10 cellular contexts compared by ENCODE assay signal in the genomic region with DNA sequence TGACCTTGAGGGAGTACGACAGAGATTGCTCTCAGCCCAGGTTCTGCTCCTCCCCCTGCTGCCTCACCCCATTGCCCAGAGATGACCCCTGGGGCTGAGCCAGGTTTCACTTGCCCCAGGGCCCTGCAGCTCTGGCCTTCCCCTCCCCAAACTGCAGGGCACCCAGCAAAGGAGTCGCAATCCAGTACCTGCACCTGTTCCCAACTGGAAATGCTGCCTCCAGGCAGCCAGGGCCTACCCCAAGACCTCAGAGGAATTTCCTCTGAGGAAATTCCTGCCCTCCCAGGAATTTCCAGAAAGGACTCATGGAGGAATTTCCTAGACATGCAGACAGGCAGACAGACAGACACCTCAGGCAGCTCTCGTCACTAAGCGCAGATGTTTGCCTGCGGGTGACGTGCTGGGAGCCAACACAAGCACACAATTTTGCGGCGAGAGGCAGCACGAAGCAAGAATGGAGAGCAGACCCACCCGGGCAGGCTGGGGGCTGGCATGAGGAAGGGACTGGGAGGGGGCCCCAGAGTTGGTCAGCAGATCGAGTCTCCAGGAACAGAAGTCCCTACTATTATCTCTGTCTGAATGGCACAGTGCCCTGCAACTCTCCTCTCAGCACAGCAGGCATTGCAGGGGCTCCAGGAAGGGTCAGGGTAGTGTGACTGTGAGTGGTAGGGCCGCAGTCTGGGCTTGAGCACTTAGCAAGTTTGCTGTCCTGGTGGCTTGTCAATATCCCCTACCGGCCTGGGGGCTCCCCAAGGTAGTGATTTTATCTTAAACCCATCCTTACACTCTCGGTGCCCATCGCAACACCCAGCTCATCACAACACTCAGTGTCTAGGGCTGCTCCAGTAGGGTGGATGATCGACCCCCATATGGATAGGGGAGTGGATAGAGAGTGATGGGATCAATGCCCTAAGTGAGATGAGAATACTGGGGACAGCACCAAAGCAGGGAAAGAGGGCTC. TPM values are rescaled to one million over a fixed set of nuclear protein-coding genes. Genes with fewer than 3 reads are reported as not detected.
DNase-seq lines count a peak whose midpoint lies in the region; TF ChIP-seq lines count a peak whose summit lies in the region.
"Had no signal": no experiment of that assay in that cellular context is flagged by ENCODE, and none has a peak within 500 bp of the region (broad histone marks: within the 10 kb centered on the region; RNA-seq: fewer than 3 reads in every experiment).

No MANE protein-coding gene starts in this region.

- no peaks in the 10 kb centered on the region for H3K36me3 ChIP-seq in esophagus squamous epithelium
- no peaks in the 10 kb centered on the region for H3K36me3 ChIP-seq in uterus

- intact Hi-C loops in Calu3 (cut with micrococcal nuclease; ENCODE audit: unreplicated experiment) = loop anchor here (5.0 kb wide), 2 partner anchors 32 to 43 kb away; no protein-coding TSS in a partner anchor
- intact Hi-C loops in esophagus squamous epithelium (cut with DNase I) = no loop called here
- intact Hi-C loops in uterus (cut with DNase I; ENCODE audit: low total_unique reads) = no loop called here

- peaks cover 45% of the 10 kb centered on the region for H3K36me3 Mint-ChIP-seq in Calu3 (ENCODE audit: insufficient read depth, unreplicated experiment)
- H3K36me3 Mint-ChIP-seq in nephron (ENCODE audit: low read depth) = no peaks in the 10 kb centered on the region
- H3K36me3 Mint-ChIP-seq: IgD-negative memory B cell had no signal

- peaks cover 54% of the 10 kb centered on the region for H3K4me1 Mint-ChIP-seq in Calu3 (ENCODE audit: low read depth, unreplicated experiment)
- peaks cover 41% of the 10 kb centered on the region for H3K4me1 Mint-ChIP-seq in nephron

- TF ChIP-seq POLR2A in esophagus squamous epithelium (IDR thresholded peaks at IDR 0.05) (no peak), uterus (IDR thresholded peaks at IDR 0.05) (no peak)

- H3K27me3 ChIP-seq in esophagus squamous epithelium (peaks cover 0 to 22% (median 0%) of the 10 kb centered on the region in 4 donors), uterus (no peaks in the 10 kb centered on the region)

- no peaks in the 10 kb centered on the region for H3K9me3 ChIP-seq in esophagus squamous epithelium
- no peaks in the 10 kb centered on the region for H3K9me3 ChIP-seq in uterus

- TF ChIP-seq CTCF in Calu3 (IDR thresholded peaks at IDR 0.05; ENCODE audit: unreplicated experiment) = no peak
- no peak for TF ChIP-seq CTCF in esophagus squamous epithelium (IDR thresholded peaks at IDR 0.05)
- no peak for TF ChIP-seq CTCF in nephron (IDR thresholded peaks at IDR 0.05; ENCODE audit: unreplicated experiment in 3 of 3)
- no peak for TF ChIP-seq CTCF in uterus (IDR thresholded peaks at IDR 0.05)

- H3K9me3 Mint-ChIP-seq in Calu3 (ENCODE audit: low read depth, unreplicated experiment) = no peaks in the 10 kb centered on the region
- no peaks in the 10 kb centered on the region for H3K9me3 Mint-ChIP-seq in nephron
- H3K9me3 Mint-ChIP-seq: IgD-negative memory B cell had no signal

- H3K27ac ChIP-seq in esophagus squamous epithelium = peak overlapping the region; percentile 93 to 100 (median 99)
- peak overlapping the region in 1 of 2 donors; percentile 14 for H3K27ac ChIP-seq in uterus

- H3K4me3 Mint-ChIP-seq in Calu3 (ENCODE audit: low read depth, unreplicated experiment) = no peak overlapping the region
- H3K4me3 Mint-ChIP-seq in nephron = peak overlapping the region; percentile 59 to 80 (median 74)

- peak overlapping the region; percentile 2 for H3K27ac Mint-ChIP-seq in Calu3 (ENCODE audit: unreplicated experiment)
- H3K27ac Mint-ChIP-seq in nephron = peak overlapping the region in 2 of 3 experiments; percentile 35 to 74
- H3K27ac Mint-ChIP-seq: IgD-negative memory B cell had no signal

- H3K27me3 Mint-ChIP-seq in Calu3 (ENCODE audit: unreplicated experiment) (peaks cover 20% of the 10 kb centered on the region), nephron (ENCODE audit: low read depth) (peaks cover 63% of the 10 kb centered on the region)

- DNase-seq in Calu3 (peak; percentile 27), SHP77 treated with DMSO at 0.1 percent for 48 hours (lab: John Stamatoyannopoulos, UW) (peak; percentile 63), esophagus squamous epithelium (lab: John Stamatoyannopoulos, UW) (no peak), pons (ENCODE audit: low spot score) (no peak), Kasumi-1 (lab: John Stamatoyannopoulos, UW) (no peak), uterus (no peak), DMS53 treated with DMSO at 0.1 percent for 48 hours (lab: John Stamatoyannopoulos, UW; ENCODE audit: unreplicated experiment) (no peak)
- DNase-seq: activated CD8-positive, alpha-beta memory T cell treated with anti-CD3 and anti-CD28 coated beads for 24 hours had no signal

- H3K4me1 ChIP-seq in esophagus squamous epithelium (peaks cover 24 to 82% (median 53%) of the 10 kb centered on the region in 3 donors), uterus (peaks cover 0 to 20% of the 10 kb centered on the region in 2 donors)

- no TSS peak for BruUV-seq in Calu3 (replicated peaks; lab: Mats Ljungman, UMichigan)

- WGBS in esophagus squamous epithelium, 2 donors = 48% methylated on average over 4 to 9 of the region's 16 CpGs

- CTCF ChIA-PET in Calu3 (lab: Charles Lee) = interaction anchor here (0.6 to 1.7 kb wide), 6 partner anchors 7 to 46 kb away, joined by 3 to 6 read pairs (median 4); no protein-coding TSS in a partner anchor

- H3K4me3 ChIP-seq in esophagus squamous epithelium (no peak overlapping the region), uterus (no peak overlapping the region)

RNA-seq across cellular contexts. Expression of gene EFNA1, which starts 2.9 kb away (rescaled TPM):
- total RNA-seq in Calu3 (2022) (33.7 and 41.7 TPM in 2 replicates), esophagus squamous epithelium (10 to 100 TPM; 30.2 to 42.9 (median 31.0) TPM), uterus (10 to 100 TPM; 22.3 to 58.5 (median 36.5) TPM)

RNA-seq across cellular contexts. Expression of gene SLC50A1, which starts 10.9 kb away (rescaled TPM):
- total RNA-seq in Calu3 (2022) (68.5 and 72.0 TPM in 2 replicates), esophagus squamous epithelium (10 to 100 TPM; 21.4 to 27.2 (median 26.0) TPM), uterus (10 to 100 TPM in 3 of 4 donors, under 1 TPM in 1; 0.26 to 24.0 (median 21.8) TPM)

RNA-seq across cellular contexts. Expression of gene DPM3, which starts 15.5 kb away (rescaled TPM):
- total RNA-seq in Calu3 (2022) (38.7 and 41.1 TPM in 2 replicates), esophagus squamous epithelium (10 to 100 TPM; 33.1 to 67.7 (median 45.4) TPM), uterus (10 to 100 TPM; 36.1 to 94.4 (median 85.4) TPM)

RNA-seq across cellular contexts. Expression of gene EFNA3, which starts 46.1 kb away (rescaled TPM):
- total RNA-seq in Calu3 (2022) = 1.7 and 3.4 TPM in 2 replicates
- total RNA-seq in esophagus squamous epithelium = 10 to 100 TPM; 20.0 to 25.8 (median 21.1) TPM
- total RNA-seq in uterus = 1 to 10 TPM in 3 of 4 donors, not detected in 1; 3.2 to 7.6 (median 3.3) TPM

RNA-seq across cellular contexts. Expression of gene KRTCAP2, which starts 48.3 kb away (rescaled TPM):
- total RNA-seq in Calu3 (2022) (236 TPM in 2 replicates), esophagus squamous epithelium (100 to 1,000 TPM in 1 of 4 donors, 10 to 100 TPM in 3; 70.8 to 122 (median 73.8) TPM), uterus (100 to 1,000 TPM in 1 of 4 donors, 10 to 100 TPM in 2, 1 to 10 TPM in 1; 1.5 to 200 (median 62.5) TPM)

Comparison
In these comparisons a context has a peak if more than half of its experiments do, and no peak if none do; other contexts are left out.
1. DNase-seq: peak in Calu3 (single experiment) and SHP77 treated with DMSO at 0.1 percent for 48 hours (single experiment); none in esophagus squamous epithelium (single experiment), pons (single experiment), Kasumi-1 (0 of 2), uterus (0 of 2) and DMS53 treated with DMSO at 0.1 percent for 48 hours (single experiment).